ENCODE assay signal across 1 cellular context in genomic region chr14:31950760-31951637, GRCh38.
TF ChIP-seq lines count a peak whose summit lies in the region.

No MANE protein-coding gene starts in this region.

TF ChIP-seq in HEK293, 187 proteins besides CTCF, POLR2A, EP300 and RAD21 (continued from another document):
- peak; percentile 46; the same call in 1 of the 2 replicates for TF ChIP-seq FEZF1 (tag by site-specific recombination; IDR thresholded peaks at IDR 0.05)
- peak; percentile 22; the same call in 1 of the 2 replicates for TF ChIP-seq ZXDB (tag by site-specific recombination; IDR thresholded peaks at IDR 0.05)
- TF ChIP-seq YY1 (tag by site-specific recombination; IDR thresholded peaks at IDR 0.05), result no peak
- TF ChIP-seq PRDM10 (tag by site-specific recombination; IDR thresholded peaks at IDR 0.05), result peak; percentile 45; the same call in 1 of the 2 replicates
- 0 out of 2 replicates have a peak, but pooled peaks have one; percentile 39 for TF ChIP-seq EGR2 (tag by site-specific recombination; IDR thresholded peaks at IDR 0.05; ENCODE audit: low read depth)
- TF ChIP-seq ZBTB26 (tag by site-specific recombination; optimal IDR thresholded peaks at IDR 0.05), result no peak
- TF ChIP-seq ZNF555 (tag by site-specific recombination; conservative IDR thresholded peaks at IDR 0.05), result no peak
- no peak for TF ChIP-seq ZNF792 (tag by site-specific recombination; IDR thresholded peaks at IDR 0.05)
- no peak for TF ChIP-seq ZNF701 (tag by site-specific recombination; IDR thresholded peaks at IDR 0.05)
- no peak for TF ChIP-seq ZNF585B (tag by site-specific recombination; IDR thresholded peaks at IDR 0.05)
- no peak for TF ChIP-seq ZNF391 (tag by site-specific recombination; IDR thresholded peaks at IDR 0.05; ENCODE audit: borderline replicate concordance, low read depth)
- TF ChIP-seq ZNF223 (tag by site-specific recombination; IDR thresholded peaks at IDR 0.05), result no peak
- no peak for TF ChIP-seq ZBTB11 (tag by site-specific recombination; conservative IDR thresholded peaks at IDR 0.05; ENCODE audit: low read depth)
- TF ChIP-seq ZNF548 (tag by site-specific recombination; IDR thresholded peaks at IDR 0.05), result no peak
- TF ChIP-seq ZNF311 (tag by site-specific recombination; IDR thresholded peaks at IDR 0.05; ENCODE audit: borderline replicate concordance), result no peak
- TF ChIP-seq ZSCAN23 (tag by site-specific recombination; IDR thresholded peaks at IDR 0.05), result no peak
- peak; percentile 7; the same call in 1 of the 2 replicates for TF ChIP-seq ZBTB20 (tag by site-specific recombination; IDR thresholded peaks at IDR 0.05)
- no peak for TF ChIP-seq ZFP41 (tag by site-specific recombination; IDR thresholded peaks at IDR 0.05; ENCODE audit: borderline replicate concordance)
- TF ChIP-seq ZNF561 (tag by site-specific recombination; IDR thresholded peaks at IDR 0.05; ENCODE audit: borderline replicate concordance), result no peak; the same call in 1 of the 2 replicates
- TF ChIP-seq ZNF26 (tag by site-specific recombination; IDR thresholded peaks at IDR 0.05), result no peak
- peak; percentile 21; the same call in 1 of the 2 replicates for TF ChIP-seq KLF17 (tag by site-specific recombination; IDR thresholded peaks at IDR 0.05)
- no peak for TF ChIP-seq ZNF23 (tag by site-specific recombination; IDR thresholded peaks at IDR 0.05; ENCODE audit: borderline replicate concordance)
- no peak for TF ChIP-seq SCRT1 (tag by site-specific recombination; IDR thresholded peaks at IDR 0.05; ENCODE audit: borderline replicate concordance)
- no peak for TF ChIP-seq ZNF521 (tag by site-specific recombination; IDR thresholded peaks at IDR 0.05)
- no peak for TF ChIP-seq ZNF48 (tag by site-specific recombination; IDR thresholded peaks at IDR 0.05)
- TF ChIP-seq ZBTB48 (tag by site-specific recombination; IDR thresholded peaks at IDR 0.05), result peak; percentile 84
- TF ChIP-seq ZNF660 (tag by site-specific recombination; IDR thresholded peaks at IDR 0.05), result no peak
- no peak for TF ChIP-seq ZNF529 (tag by site-specific recombination; IDR thresholded peaks at IDR 0.05; ENCODE audit: insufficient replicate concordance)
- TF ChIP-seq GLIS1 (tag by site-specific recombination; IDR thresholded peaks at IDR 0.05), result peak; percentile 88
- no peak for TF ChIP-seq BCL11B (tag by site-specific recombination; IDR thresholded peaks at IDR 0.05; ENCODE audit: low read depth)
- no peak for TF ChIP-seq GLI2 (tag by site-specific recombination; IDR thresholded peaks at IDR 0.05; ENCODE audit: borderline replicate concordance, low read depth)
- TF ChIP-seq SP7 (tag by site-specific recombination; IDR thresholded peaks at IDR 0.05), result peak; percentile 98
- no peak for TF ChIP-seq ZNF677 (tag by site-specific recombination; IDR thresholded peaks at IDR 0.05)
- TF ChIP-seq IKZF3 (tag by site-specific recombination; IDR thresholded peaks at IDR 0.05), result no peak
- TF ChIP-seq KLF16 (tag by site-specific recombination; IDR thresholded peaks at IDR 0.05), result no peak
- TF ChIP-seq ZNF514 (tag by site-specific recombination; IDR thresholded peaks at IDR 0.05), result no peak
- TF ChIP-seq ZNF37A (tag by site-specific recombination; IDR thresholded peaks at IDR 0.05), result no peak
- peak; percentile 81 for TF ChIP-seq OSR2 (tag by site-specific recombination; IDR thresholded peaks at IDR 0.05)
- TF ChIP-seq MZF1 (tag by site-specific recombination; IDR thresholded peaks at IDR 0.05; ENCODE audit: borderline replicate concordance), result no peak
- no peak for TF ChIP-seq ZNF513 (tag by site-specific recombination; IDR thresholded peaks at IDR 0.05)
- TF ChIP-seq ZBTB17 (tag by site-specific recombination; IDR thresholded peaks at IDR 0.05), result peak; percentile 83
- no peak for TF ChIP-seq ZNF184 (tag by site-specific recombination; IDR thresholded peaks at IDR 0.05)
- no peak for TF ChIP-seq ZNF785 (tag by site-specific recombination; IDR thresholded peaks at IDR 0.05)
- peak; percentile 93 for TF ChIP-seq ZNF341 (tag by site-specific recombination; IDR thresholded peaks at IDR 0.05; ENCODE audit: low read depth)
- no peak for TF ChIP-seq ZNF580 (tag by site-specific recombination; IDR thresholded peaks at IDR 0.05)
- peak; percentile 41; the same call in 1 of the 2 replicates for TF ChIP-seq KLF10 (tag by site-specific recombination; IDR thresholded peaks at IDR 0.05)
- no peak for TF ChIP-seq GFI1B (tag by site-specific recombination; IDR thresholded peaks at IDR 0.05)
- TF ChIP-seq ZBTB8A (tag by site-specific recombination; IDR thresholded peaks at IDR 0.05), result peak; percentile 93
TF ChIP-seq in HEK293: peak in this region for 27.
